ENCODE assay signal across 1 cellular context in the genomic region with DNA sequence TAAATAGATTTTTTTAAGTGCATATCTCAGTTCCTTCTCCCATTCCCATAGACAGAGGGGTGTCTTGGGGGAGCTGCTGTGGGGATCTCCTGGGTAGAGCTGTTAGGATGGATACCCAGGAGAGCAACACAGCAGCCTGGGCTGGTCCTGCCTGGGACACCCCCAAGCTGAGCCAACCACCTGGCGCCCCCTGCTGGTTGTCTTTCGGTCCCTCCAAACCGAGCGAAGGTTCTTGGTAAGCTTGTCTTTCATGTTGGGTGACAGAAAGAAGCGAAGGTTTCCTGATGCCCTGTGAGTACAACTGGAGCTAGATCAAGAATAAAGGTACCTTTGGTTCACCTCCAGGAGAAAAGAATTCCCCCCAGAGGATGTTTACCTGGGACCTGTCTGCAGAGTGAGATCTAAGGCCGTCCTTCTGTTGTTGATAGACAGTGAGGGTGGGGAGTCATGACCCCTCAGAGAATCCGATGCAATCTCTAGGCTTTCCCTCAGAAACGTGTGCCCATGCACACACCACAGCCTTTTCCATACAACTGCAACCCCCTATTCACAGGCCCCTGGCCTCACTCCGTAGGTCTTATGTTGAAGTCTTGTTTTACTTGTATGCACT.
TF ChIP-seq lines count a peak whose summit lies in the region.

No MANE protein-coding gene starts in this region.

TF ChIP-seq in K562, 482 proteins besides CTCF, POLR2A, EP300 and RAD21 (continued from another document and continues in another):
- no peak for TF ChIP-seq IRF9 (tag; IDR thresholded peaks at IDR 0.05)
- TF ChIP-seq ZNF785 (CRISPR knock-in tag; IDR thresholded peaks at IDR 0.05): no peak
- no peak for TF ChIP-seq ZNF778 (CRISPR knock-in tag; IDR thresholded peaks at IDR 0.05)
- no peak for TF ChIP-seq PTTG1 (tag; IDR thresholded peaks at IDR 0.05; ENCODE audit: low read depth)
- TF ChIP-seq ZEB2 (IDR thresholded peaks at IDR 0.05): no peak
- TF ChIP-seq, protein P1, sequence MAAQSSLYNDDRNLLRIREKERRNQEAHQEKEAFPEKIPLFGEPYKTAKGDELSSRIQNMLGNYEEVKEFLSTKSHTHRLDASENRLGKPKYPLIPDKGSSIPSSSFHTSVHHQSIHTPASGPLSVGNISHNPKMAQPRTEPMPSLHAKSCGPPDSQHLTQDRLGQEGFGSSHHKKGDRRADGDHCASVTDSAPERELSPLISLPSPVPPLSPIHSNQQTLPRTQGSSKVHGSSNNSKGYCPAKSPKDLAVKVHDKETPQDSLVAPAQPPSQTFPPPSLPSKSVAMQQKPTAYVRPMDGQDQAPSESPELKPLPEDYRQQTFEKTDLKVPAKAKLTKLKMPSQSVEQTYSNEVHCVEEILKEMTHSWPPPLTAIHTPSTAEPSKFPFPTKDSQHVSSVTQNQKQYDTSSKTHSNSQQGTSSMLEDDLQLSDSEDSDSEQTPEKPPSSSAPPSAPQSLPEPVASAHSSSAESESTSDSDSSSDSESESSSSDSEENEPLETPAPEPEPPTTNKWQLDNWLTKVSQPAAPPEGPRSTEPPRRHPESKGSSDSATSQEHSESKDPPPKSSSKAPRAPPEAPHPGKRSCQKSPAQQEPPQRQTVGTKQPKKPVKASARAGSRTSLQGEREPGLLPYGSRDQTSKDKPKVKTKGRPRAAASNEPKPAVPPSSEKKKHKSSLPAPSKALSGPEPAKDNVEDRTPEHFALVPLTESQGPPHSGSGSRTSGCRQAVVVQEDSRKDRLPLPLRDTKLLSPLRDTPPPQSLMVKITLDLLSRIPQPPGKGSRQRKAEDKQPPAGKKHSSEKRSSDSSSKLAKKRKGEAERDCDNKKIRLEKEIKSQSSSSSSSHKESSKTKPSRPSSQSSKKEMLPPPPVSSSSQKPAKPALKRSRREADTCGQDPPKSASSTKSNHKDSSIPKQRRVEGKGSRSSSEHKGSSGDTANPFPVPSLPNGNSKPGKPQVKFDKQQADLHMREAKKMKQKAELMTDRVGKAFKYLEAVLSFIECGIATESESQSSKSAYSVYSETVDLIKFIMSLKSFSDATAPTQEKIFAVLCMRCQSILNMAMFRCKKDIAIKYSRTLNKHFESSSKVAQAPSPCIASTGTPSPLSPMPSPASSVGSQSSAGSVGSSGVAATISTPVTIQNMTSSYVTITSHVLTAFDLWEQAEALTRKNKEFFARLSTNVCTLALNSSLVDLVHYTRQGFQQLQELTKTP (IDR thresholded peaks at IDR 0.05; ENCODE audit: low read depth in 1 of 2, partially characterized antibody in 2 of 2): peak in 1 of 2 experiments; percentile 61
- no peak for TF ChIP-seq TAL1 (IDR thresholded peaks at IDR 0.05)
- no peak for TF ChIP-seq THAP7 (CRISPR knock-in tag; IDR thresholded peaks at IDR 0.05)
- no peak for TF ChIP-seq HEY1 (CRISPR knock-in tag; IDR thresholded peaks at IDR 0.05; ENCODE audit: borderline replicate concordance)
- no peak for TF ChIP-seq HOXB6 (CRISPR knock-in tag; IDR thresholded peaks at IDR 0.05; ENCODE audit: borderline replicate concordance)
- TF ChIP-seq RAD51 (IDR thresholded peaks at IDR 0.05; ENCODE audit: borderline replicate concordance, low read depth): no peak
- no peak for TF ChIP-seq SAFB2 (IDR thresholded peaks at IDR 0.05; ENCODE audit: borderline replicate concordance, low read depth, low read length, severe bottlenecking)
- TF ChIP-seq ZNF23 (CRISPR knock-in tag; IDR thresholded peaks at IDR 0.05): no peak
- peak in 1 of 3 experiments; percentile 12 for TF ChIP-seq YY1 (IDR thresholded peaks at IDR 0.05; ENCODE audit: borderline replicate concordance in 1 of 3, control insufficient read depth in 1 of 3, extremely low read depth in 1 of 3, insufficient read depth in 3 of 3, insufficient read length in 1 of 3, insufficient replicate concordance in 2 of 3, low read depth in 1 of 3, low read length in 2 of 3)
- no peak for TF ChIP-seq ZNF79 (CRISPR knock-in tag; IDR thresholded peaks at IDR 0.05; ENCODE audit: low read depth)
- no peak for TF ChIP-seq XRCC3 (IDR thresholded peaks at IDR 0.05)
- TF ChIP-seq ZNF143 (CRISPR knock-in tag; IDR thresholded peaks at IDR 0.05): no peak
- no peak for TF ChIP-seq TRIM28 (IDR thresholded peaks at IDR 0.05)
- peak; percentile 81; the same call in 1 of the 2 replicates for TF ChIP-seq ZNF263 (CRISPR knock-in tag; IDR thresholded peaks at IDR 0.05; ENCODE audit: borderline replicate concordance)
- no peak for TF ChIP-seq HNRNPLL (IDR thresholded peaks at IDR 0.05; ENCODE audit: low read depth, low read length, poor library complexity, severe bottlenecking)
- TF ChIP-seq PURB (CRISPR knock-in tag; IDR thresholded peaks at IDR 0.05; ENCODE audit: low read depth): no peak
- TF ChIP-seq HNRNPH1 (optimal IDR thresholded peaks at IDR 0.05; ENCODE audit: low read depth, low read length): no peak
- no peak for TF ChIP-seq YBX1 (IDR thresholded peaks at IDR 0.05)
- no peak for TF ChIP-seq ZNF354B (CRISPR knock-in tag; IDR thresholded peaks at IDR 0.05)
- TF ChIP-seq KLF1 (tag; IDR thresholded peaks at IDR 0.05): no peak
- TF ChIP-seq TFAM (CRISPR knock-in tag; conservative IDR thresholded peaks at IDR 0.05): no peak
- no peak for TF ChIP-seq SRF (CRISPR knock-in tag; IDR thresholded peaks at IDR 0.05)
- no peak for TF ChIP-seq MAFF (IDR thresholded peaks at IDR 0.05; ENCODE audit: low read length)
- no peak for TF ChIP-seq ZNF583 (CRISPR knock-in tag; IDR thresholded peaks at IDR 0.05)
- TF ChIP-seq TAF1 (IDR thresholded peaks at IDR 0.05; ENCODE audit: control insufficient read depth, extremely low read depth, insufficient read depth, low read length, severe bottlenecking): no peak
- no peak for TF ChIP-seq PTBP1 (IDR thresholded peaks at IDR 0.05; ENCODE audit: low read depth, low read length)
- peak; percentile 22; the same call in 1 of the 2 replicates for TF ChIP-seq BHLHE40 (IDR thresholded peaks at IDR 0.05; ENCODE audit: low read length)
- no peak for TF ChIP-seq PHB2 (IDR thresholded peaks at IDR 0.05; ENCODE audit: low read depth)
- TF ChIP-seq ARHGAP35 (IDR thresholded peaks at IDR 0.05; ENCODE audit: partially characterized antibody): no peak
- TF ChIP-seq, protein P2, sequence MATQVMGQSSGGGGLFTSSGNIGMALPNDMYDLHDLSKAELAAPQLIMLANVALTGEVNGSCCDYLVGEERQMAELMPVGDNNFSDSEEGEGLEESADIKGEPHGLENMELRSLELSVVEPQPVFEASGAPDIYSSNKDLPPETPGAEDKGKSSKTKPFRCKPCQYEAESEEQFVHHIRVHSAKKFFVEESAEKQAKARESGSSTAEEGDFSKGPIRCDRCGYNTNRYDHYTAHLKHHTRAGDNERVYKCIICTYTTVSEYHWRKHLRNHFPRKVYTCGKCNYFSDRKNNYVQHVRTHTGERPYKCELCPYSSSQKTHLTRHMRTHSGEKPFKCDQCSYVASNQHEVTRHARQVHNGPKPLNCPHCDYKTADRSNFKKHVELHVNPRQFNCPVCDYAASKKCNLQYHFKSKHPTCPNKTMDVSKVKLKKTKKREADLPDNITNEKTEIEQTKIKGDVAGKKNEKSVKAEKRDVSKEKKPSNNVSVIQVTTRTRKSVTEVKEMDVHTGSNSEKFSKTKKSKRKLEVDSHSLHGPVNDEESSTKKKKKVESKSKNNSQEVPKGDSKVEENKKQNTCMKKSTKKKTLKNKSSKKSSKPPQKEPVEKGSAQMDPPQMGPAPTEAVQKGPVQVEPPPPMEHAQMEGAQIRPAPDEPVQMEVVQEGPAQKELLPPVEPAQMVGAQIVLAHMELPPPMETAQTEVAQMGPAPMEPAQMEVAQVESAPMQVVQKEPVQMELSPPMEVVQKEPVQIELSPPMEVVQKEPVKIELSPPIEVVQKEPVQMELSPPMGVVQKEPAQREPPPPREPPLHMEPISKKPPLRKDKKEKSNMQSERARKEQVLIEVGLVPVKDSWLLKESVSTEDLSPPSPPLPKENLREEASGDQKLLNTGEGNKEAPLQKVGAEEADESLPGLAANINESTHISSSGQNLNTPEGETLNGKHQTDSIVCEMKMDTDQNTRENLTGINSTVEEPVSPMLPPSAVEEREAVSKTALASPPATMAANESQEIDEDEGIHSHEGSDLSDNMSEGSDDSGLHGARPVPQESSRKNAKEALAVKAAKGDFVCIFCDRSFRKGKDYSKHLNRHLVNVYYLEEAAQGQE (CRISPR knock-in tag; IDR thresholded peaks at IDR 0.05; ENCODE audit: low read depth): no peak
- TF ChIP-seq, protein P3, sequence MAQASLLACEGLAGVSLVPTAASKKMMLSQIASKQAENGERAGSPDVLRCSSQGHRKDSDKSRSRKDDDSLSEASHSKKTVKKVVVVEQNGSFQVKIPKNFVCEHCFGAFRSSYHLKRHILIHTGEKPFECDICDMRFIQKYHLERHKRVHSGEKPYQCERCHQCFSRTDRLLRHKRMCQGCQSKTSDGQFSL (CRISPR knock-in tag; IDR thresholded peaks at IDR 0.05): peak; percentile 88
- TF ChIP-seq, protein P3 (tag; IDR thresholded peaks at IDR 0.05): peak in 1 of 2 experiments; percentile 50; a peak in 1 of 4 replicates
- no peak for TF ChIP-seq MCM3 (IDR thresholded peaks at IDR 0.05)
- TF ChIP-seq SMC3 (conservative IDR thresholded peaks at IDR 0.05; ENCODE audit: insufficient read depth, low read depth, low read length): peak; percentile 93
- TF ChIP-seq MYC (IDR thresholded peaks at IDR 0.05; ENCODE audit: low read depth, low read length): 0 out of 2 replicates have a peak, but pooled peaks have one; percentile 22
- no peak for TF ChIP-seq MYC (CRISPR knock-in tag; IDR thresholded peaks at IDR 0.05; ENCODE audit: borderline replicate concordance, low read depth)
- TF ChIP-seq TEAD1 (CRISPR knock-in tag; IDR thresholded peaks at IDR 0.05): peak in 1 of 2 experiments; percentile 72; a peak in 1 of 4 replicates
- TF ChIP-seq, protein P4, sequence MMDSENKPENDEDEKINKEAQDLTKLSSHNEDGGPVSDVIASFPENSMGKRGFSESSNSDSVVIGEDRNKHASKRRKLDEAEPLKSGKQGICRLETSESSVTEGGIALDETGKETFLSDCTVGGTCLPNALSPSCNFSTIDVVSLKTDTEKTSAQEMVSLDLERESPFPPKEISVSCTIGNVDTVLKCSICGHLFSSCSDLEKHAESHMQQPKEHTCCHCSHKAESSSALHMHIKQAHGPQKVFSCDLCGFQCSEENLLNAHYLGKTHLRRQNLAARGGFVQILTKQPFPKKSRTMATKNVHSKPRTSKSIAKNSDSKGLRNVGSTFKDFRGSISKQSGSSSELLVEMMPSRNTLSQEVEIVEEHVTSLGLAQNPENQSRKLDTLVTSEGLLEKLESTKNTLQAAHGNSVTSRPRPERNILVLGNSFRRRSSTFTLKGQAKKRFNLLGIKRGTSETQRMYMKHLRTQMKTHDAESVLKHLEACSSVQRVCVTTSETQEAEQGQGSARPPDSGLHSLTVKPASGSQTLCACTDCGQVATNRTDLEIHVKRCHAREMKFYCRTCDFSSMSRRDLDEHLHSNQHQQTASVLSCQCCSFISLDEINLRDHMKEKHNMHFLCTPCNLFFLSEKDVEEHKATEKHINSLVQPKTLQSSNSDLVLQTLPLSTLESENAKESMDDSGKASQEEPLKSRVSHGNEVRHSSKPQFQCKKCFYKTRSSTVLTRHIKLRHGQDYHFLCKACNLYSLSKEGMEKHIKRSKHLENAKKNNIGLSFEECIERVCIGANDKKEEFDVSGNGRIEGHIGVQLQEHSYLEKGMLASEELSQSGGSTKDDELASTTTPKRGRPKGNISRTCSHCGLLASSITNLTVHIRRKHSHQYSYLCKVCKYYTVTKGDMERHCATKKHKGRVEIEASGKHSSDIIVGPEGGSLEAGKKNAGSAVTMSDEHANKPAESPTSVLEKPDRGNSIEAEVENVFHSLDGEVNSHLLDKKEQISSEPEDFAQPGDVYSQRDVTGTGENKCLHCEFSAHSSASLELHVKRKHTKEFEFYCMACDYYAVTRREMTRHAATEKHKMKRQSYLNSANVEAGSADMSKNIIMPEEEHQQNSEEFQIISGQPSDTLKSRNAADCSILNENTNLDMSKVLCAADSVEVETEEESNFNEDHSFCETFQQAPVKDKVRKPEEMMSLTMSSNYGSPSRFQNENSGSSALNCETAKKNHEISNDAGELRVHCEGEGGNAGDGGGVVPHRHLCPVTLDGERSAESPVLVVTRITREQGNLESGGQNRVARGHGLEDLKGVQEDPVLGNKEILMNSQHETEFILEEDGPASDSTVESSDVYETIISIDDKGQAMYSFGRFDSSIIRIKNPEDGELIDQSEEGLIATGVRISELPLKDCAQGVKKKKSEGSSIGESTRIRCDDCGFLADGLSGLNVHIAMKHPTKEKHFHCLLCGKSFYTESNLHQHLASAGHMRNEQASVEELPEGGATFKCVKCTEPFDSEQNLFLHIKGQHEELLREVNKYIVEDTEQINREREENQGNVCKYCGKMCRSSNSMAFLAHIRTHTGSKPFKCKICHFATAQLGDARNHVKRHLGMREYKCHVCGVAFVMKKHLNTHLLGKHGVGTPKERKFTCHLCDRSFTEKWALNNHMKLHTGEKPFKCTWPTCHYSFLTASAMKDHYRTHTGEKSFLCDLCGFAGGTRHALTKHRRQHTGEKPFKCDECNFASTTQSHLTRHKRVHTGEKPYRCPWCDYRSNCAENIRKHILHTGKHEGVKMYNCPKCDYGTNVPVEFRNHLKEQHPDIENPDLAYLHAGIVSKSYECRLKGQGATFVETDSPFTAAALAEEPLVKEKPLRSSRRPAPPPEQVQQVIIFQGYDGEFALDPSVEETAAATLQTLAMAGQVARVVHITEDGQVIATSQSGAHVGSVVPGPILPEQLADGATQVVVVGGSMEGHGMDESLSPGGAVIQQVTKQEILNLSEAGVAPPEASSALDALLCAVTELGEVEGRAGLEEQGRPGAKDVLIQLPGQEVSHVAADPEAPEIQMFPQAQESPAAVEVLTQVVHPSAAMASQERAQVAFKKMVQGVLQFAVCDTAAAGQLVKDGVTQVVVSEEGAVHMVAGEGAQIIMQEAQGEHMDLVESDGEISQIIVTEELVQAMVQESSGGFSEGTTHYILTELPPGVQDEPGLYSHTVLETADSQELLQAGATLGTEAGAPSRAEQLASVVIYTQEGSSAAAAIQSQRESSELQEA (IDR thresholded peaks at IDR 0.05; ENCODE audit: low read depth): no peak
- no peak for TF ChIP-seq NFYB (IDR thresholded peaks at IDR 0.05; ENCODE audit: extremely low read depth, insufficient read length)
- no peak for TF ChIP-seq SREBF2 (CRISPR knock-in tag; IDR thresholded peaks at IDR 0.05)
- TF ChIP-seq ZNF282 (CRISPR knock-in tag; IDR thresholded peaks at IDR 0.05): no peak
- TF ChIP-seq ZNF134 (CRISPR knock-in tag; conservative IDR thresholded peaks at IDR 0.05): no peak
